Comparison of ENCODE assay signal across 36 cellular contexts in the genomic region with DNA sequence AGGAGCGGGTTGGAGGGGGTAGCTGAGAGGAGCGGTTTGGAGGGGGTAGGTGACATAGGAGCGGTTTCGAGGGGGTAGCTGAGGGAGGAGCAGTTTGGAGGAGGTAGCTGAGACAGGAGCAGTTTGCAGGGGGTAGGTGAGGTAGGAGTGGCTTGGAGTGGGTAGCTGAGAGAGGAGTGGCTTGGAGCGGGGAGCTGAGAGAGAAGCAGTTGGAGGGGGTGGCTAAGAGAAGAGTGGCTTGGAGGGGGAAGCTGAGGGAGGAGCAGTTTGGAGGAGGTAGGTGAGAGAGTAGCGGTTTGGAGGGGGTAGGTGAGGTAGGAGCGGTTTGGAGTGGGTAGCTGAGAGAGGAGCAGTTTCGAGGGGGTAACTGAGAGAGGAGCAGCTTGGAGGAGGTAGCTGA.
"Had no signal": no experiment of that assay in that cellular context is flagged by ENCODE, and none has a peak within 500 bp of the region (broad histone marks: within the 10 kb centered on the region; RNA-seq: fewer than 3 reads in every experiment).

No MANE protein-coding gene starts in this region.

- H3K36me3 Mint-ChIP-seq: activated naive CD4-positive, alpha-beta T cell treated with anti-CD3 and anti-CD28 coated beads, Interleukin-2, amount 10 ng/mL, durations not matched to agents 7 days and 5 days; activated naive CD4-positive, alpha-beta T cell treated with anti-CD3 and anti-CD28 coated beads, Interleukin-2, amount 50 U/mL, for 72 hours; activated naive CD8-positive, alpha-beta T cell; activated naive CD8-positive, alpha-beta T cell treated with anti-CD3 and anti-CD28 coated beads for 36 hours; activated naive CD8-positive, alpha-beta T cell treated with anti-CD3 and anti-CD28 coated beads, Interleukin-2, amount 10 ng/mL, durations not matched to agents 7 days and 5 days; brain had no signal

- H3K27ac Mint-ChIP-seq: activated naive CD4-positive, alpha-beta T cell treated with anti-CD3 and anti-CD28 coated beads for 36 hours; activated naive CD4-positive, alpha-beta T cell treated with anti-CD3 and anti-CD28 coated beads, Interleukin-2, amount 10 ng/mL, durations not matched to agents 7 days and 5 days; activated naive CD4-positive, alpha-beta T cell treated with anti-CD3 and anti-CD28 coated beads, Interleukin-2, amount 50 U/mL, for 24 hours; activated naive CD4-positive, alpha-beta T cell treated with anti-CD3 and anti-CD28 coated beads, Interleukin-2, amount 50 U/mL, for 72 hours; activated naive CD8-positive, alpha-beta T cell; activated naive CD8-positive, alpha-beta T cell treated with anti-CD3 and anti-CD28 coated beads for 36 hours; activated naive CD8-positive, alpha-beta T cell treated with anti-CD3 and anti-CD28 coated beads, Interleukin-2, amount 10 ng/mL, durations not matched to agents 7 days and 5 days; activated naive CD8-positive, alpha-beta T cell treated with anti-CD3 and anti-CD28 coated beads, Interleukin-2, amount 50 U/mL, for 24 hours; activated T-cell treated with anti-CD3 and anti-CD28 coated beads, Interleukin-2, amount 50 U/mL, for 24 hours; activated T-cell treated with anti-CD3 and anti-CD28 coated beads, Interleukin-2, amount 50 U/mL, for 72 hours; activated T-helper 1 cell treated with anti-CD3 and anti-CD28 coated beads, Interleukin-12 subunit alpha, Interleukin-12 subunit beta, Interleukin-2, Interleukin-4 antibody, amounts not matched to agents 30 ng/mL and 10 ng/mL and 1 ng/mL, durations not matched to agents 14 hours and 24 hours and 36 hours; activated T-helper 17 cell treated with anti-CD3 and anti-CD28 coated beads, Interleukin-2, amount 50 U/mL, for 72 hours; activated T-helper 2 cell treated with anti-CD3 and anti-CD28 coated beads, Interferon-gamma antibody, Interleukin-2, Interleukin-4, amounts not matched to agents 10 μg/mL and 5 μg/mL and 100 μg/mL, durations not matched to agents 14 hours and 24 hours and 36 hours; brain had no signal

- H3K27me3 Mint-ChIP-seq: activated naive CD4-positive, alpha-beta T cell treated with anti-CD3 and anti-CD28 coated beads, Interleukin-2, amount 10 ng/mL, durations not matched to agents 7 days and 5 days; activated naive CD4-positive, alpha-beta T cell treated with anti-CD3 and anti-CD28 coated beads, Interleukin-2, amount 50 U/mL, for 24 hours; activated T-cell treated with anti-CD3 and anti-CD28 coated beads, Interleukin-2, amount 50 U/mL, for 24 hours; activated T-helper 17 cell treated with anti-CD3 and anti-CD28 coated beads, Interleukin-2, amount 50 U/mL, for 72 hours had no signal

- H3K36me3 ChIP-seq: adrenal gland, ascending aorta, brain microvascular endothelial cell, breast epithelium, cardiac muscle cell had no signal

- H3K27me3 ChIP-seq: adrenal gland, ascending aorta, body of pancreas, brain microvascular endothelial cell, breast epithelium, cardiac muscle cell had no signal

- H3K4me1 ChIP-seq: adrenal gland, ascending aorta, body of pancreas, breast epithelium had no signal

- H3K4me3 Mint-ChIP-seq: activated naive CD4-positive, alpha-beta T cell treated with anti-CD3 and anti-CD28 coated beads for 36 hours; activated naive CD4-positive, alpha-beta T cell treated with anti-CD3 and anti-CD28 coated beads, Interleukin-2, amount 10 ng/mL, durations not matched to agents 7 days and 5 days; activated naive CD4-positive, alpha-beta T cell treated with anti-CD3 and anti-CD28 coated beads, Interleukin-2, amount 50 U/mL, for 24 hours; activated naive CD8-positive, alpha-beta T cell; activated naive CD8-positive, alpha-beta T cell treated with anti-CD3 and anti-CD28 coated beads for 36 hours; activated naive CD8-positive, alpha-beta T cell treated with anti-CD3 and anti-CD28 coated beads, Interleukin-2, amount 10 ng/mL, durations not matched to agents 7 days and 5 days; activated naive CD8-positive, alpha-beta T cell treated with anti-CD3 and anti-CD28 coated beads, Interleukin-2, amount 50 U/mL, for 24 hours; activated T-cell treated with anti-CD3 and anti-CD28 coated beads, Interleukin-2, amount 50 U/mL, for 24 hours; activated T-cell treated with anti-CD3 and anti-CD28 coated beads, Interleukin-2, amount 50 U/mL, for 4 hours; activated T-cell treated with anti-CD3 and anti-CD28 coated beads, Interleukin-2, amount 50 U/mL, for 72 hours; activated T-helper 1 cell treated with anti-CD3 and anti-CD28 coated beads, Interleukin-12 subunit alpha, Interleukin-12 subunit beta, Interleukin-2, Interleukin-4 antibody, amounts not matched to agents 30 ng/mL and 10 ng/mL and 1 ng/mL, durations not matched to agents 14 hours and 24 hours and 36 hours; activated T-helper 17 cell treated with anti-CD3 and anti-CD28 coated beads, Interleukin-2, amount 50 U/mL, for 72 hours; brain; central memory CD8-positive, alpha-beta T cell had no signal

- H3K27ac ChIP-seq: adrenal gland, ascending aorta, body of pancreas, brain microvascular endothelial cell, breast epithelium, cardiac muscle cell had no signal

- ATAC-seq: activated naive CD4-positive, alpha-beta T cell treated with anti-CD3 and anti-CD28 coated beads, Interleukin-2, amount 50 U/mL, for 72 hours; activated naive CD8-positive, alpha-beta T cell treated with anti-CD3 and anti-CD28 coated beads, Interleukin-2, amount 50 U/mL, for 24 hours; activated T-cell treated with anti-CD3 and anti-CD28 coated beads, Interleukin-2, amount 50 U/mL, for 4 hours; activated T-cell treated with anti-CD3 and anti-CD28 coated beads, Interleukin-2, amount 50 U/mL, for 72 hours; activated T-helper 17 cell treated with anti-CD3 and anti-CD28 coated beads, Interleukin-2, amount 50 U/mL, for 72 hours; body of pancreas had no signal

- H3K4me3 ChIP-seq: adrenal gland, ascending aorta, body of pancreas, breast epithelium, cardiac muscle cell had no signal

- DNase-seq: activated effector memory CD4-positive, alpha-beta T cell treated with anti-CD3 and anti-CD28 coated beads, Interleukin-2, amount 50 U/mL, for 16 hours; activated effector memory CD4-positive, alpha-beta T cell treated with Interleukin-2 at 50 U/mL for 16 hours; activated gamma-delta T cell; activated gamma-delta T cell treated with Interleukin-2 at 50 U/mL for 16 hours; activated naive CD4-positive, alpha-beta T cell; activated naive CD4-positive, alpha-beta T cell treated with anti-CD3 and anti-CD28 coated beads for 36 hours; activated naive CD4-positive, alpha-beta T cell treated with anti-CD3 and anti-CD28 coated beads, Interleukin-2, amount 10 ng/mL, durations not matched to agents 7 days and 5 days; activated naive CD4-positive, alpha-beta T cell treated with anti-CD3 and anti-CD28 coated beads, Interleukin-2, amount 50 U/mL, for 16 hours; activated naive CD4-positive, alpha-beta T cell treated with Interleukin-2 at 50 U/mL for 16 hours; activated naive CD8-positive, alpha-beta T cell treated with anti-CD3 and anti-CD28 coated beads for 36 hours; activated naive CD8-positive, alpha-beta T cell treated with anti-CD3 and anti-CD28 coated beads, Interleukin-2, amount 10 ng/mL, durations not matched to agents 7 days and 5 days; activated naive CD8-positive, alpha-beta T cell treated with anti-CD3 and anti-CD28 coated beads, Interleukin-2, amount 50 U/mL, for 24 hours; activated T-cell treated with anti-CD3 and anti-CD28 coated beads, Interleukin-2, amount 50 U/mL, for 1 hour; activated T-cell treated with anti-CD3 and anti-CD28 coated beads, Interleukin-2, amount 50 U/mL, for 24 hours; activated T-cell treated with anti-CD3 and anti-CD28 coated beads, Interleukin-2, amount 50 U/mL, for 4 hours; activated T-cell treated with anti-CD3 and anti-CD28 coated beads, Interleukin-2, amount 50 U/mL, for 48 hours; activated T-cell treated with anti-CD3 and anti-CD28 coated beads, Interleukin-2, amount 50 U/mL, for 72 hours; adrenal gland; amniotic stem cell; amygdala; anterior cingulate cortex; body of pancreas; brain microvascular endothelial cell; central memory CD4-positive, alpha-beta T cell; cerebellar nuclear complex had no signal

- H3K9me3 Mint-ChIP-seq: activated naive CD8-positive, alpha-beta T cell treated with anti-CD3 and anti-CD28 coated beads, Interleukin-2, amount 50 U/mL, for 24 hours had no signal

- H3K4me1 Mint-ChIP-seq: activated naive CD4-positive, alpha-beta T cell treated with anti-CD3 and anti-CD28 coated beads, Interleukin-2, amount 10 ng/mL, durations not matched to agents 7 days and 5 days; activated naive CD4-positive, alpha-beta T cell treated with anti-CD3 and anti-CD28 coated beads, Interleukin-2, amount 50 U/mL, for 24 hours; activated naive CD8-positive, alpha-beta T cell treated with anti-CD3 and anti-CD28 coated beads for 36 hours; activated naive CD8-positive, alpha-beta T cell treated with anti-CD3 and anti-CD28 coated beads, Interleukin-2, amount 10 ng/mL, durations not matched to agents 7 days and 5 days; activated naive CD8-positive, alpha-beta T cell treated with anti-CD3 and anti-CD28 coated beads, Interleukin-2, amount 50 U/mL, for 24 hours; activated T-helper 17 cell treated with anti-CD3 and anti-CD28 coated beads, Interleukin-2, amount 50 U/mL, for 72 hours; central memory CD8-positive, alpha-beta T cell had no signal

- H3K9me3 ChIP-seq: adrenal gland, ascending aorta, body of pancreas, breast epithelium had no signal
